ENCODE assay signal across 13 cellular contexts in genomic region chr7:139699640-139700504, GRCh38.
DNase-seq lines count a peak whose midpoint lies in the region; ATAC-seq, FAIRE-seq and TF ChIP-seq lines count a peak whose summit lies in the region.
"Had no signal": no experiment of that assay in that cellular context is flagged by ENCODE, and none has a peak within 500 bp of the region (broad histone marks: within the 10 kb centered on the region; RNA-seq: fewer than 3 reads in every experiment).

No MANE protein-coding gene starts in this region.

- peak overlapping the region; percentile 48 for H3K27ac Mint-ChIP-seq in activated naive CD8-positive, alpha-beta T cell treated with anti-CD3 and anti-CD28 coated beads, Interleukin-2, amount 50 U/mL, for 24 hours
- no peak overlapping the region for H3K27ac Mint-ChIP-seq in activated naive CD8-positive, alpha-beta T cell treated with anti-CD3 and anti-CD28 coated beads for 36 hours

- 0 out of 2 replicates have a peak overlapping the region, but pooled peaks have one; percentile 23 for H2BK15ac ChIP-seq in H1 (ENCODE audit: low read length)

- no peak overlapping the region for H3K56ac ChIP-seq in H1 (replicated peaks; ENCODE audit: insufficient read length, low read depth, low read length)

- FAIRE-seq in H1 (lab: Jason Lieb, UNC) = no peak

- no peak overlapping the region for H4K91ac ChIP-seq in H1 (replicated peaks; ENCODE audit: insufficient read length, low read length)

- TF ChIP-seq POLR2A in H1 (IDR thresholded peaks at IDR 0.05; ENCODE audit: control extremely low read depth in 1 of 2, low read depth in 2 of 2, low read length in 2 of 2) = no peak

- peaks cover 2% of the 10 kb centered on the region for H3K79me1 ChIP-seq in H1 (ENCODE audit: low read depth, low read length)

- H4K5ac ChIP-seq in H1 (ENCODE audit: insufficient read length, low read depth, low read length) = no peak overlapping the region

- H2BK12ac ChIP-seq in H1 (ENCODE audit: low read depth, low read length) = no peak overlapping the region

- H2BK20ac ChIP-seq in H1 (ENCODE audit: low read length) = no peak overlapping the region

- no peak overlapping the region for H3K4ac ChIP-seq in H1 (replicated peaks; ENCODE audit: insufficient read length, low read depth, low read length)

- H3K4me2 ChIP-seq in PC-3 (ENCODE audit: low read length) = no peak overlapping the region
- H3K4me2 ChIP-seq in H1 (ENCODE audit: insufficient read depth in 1 of 2, low read depth in 2 of 2, low read length in 2 of 2) = no peak overlapping the region

- H4K8ac ChIP-seq in H1 (ENCODE audit: extremely low read depth, insufficient read depth, low read length) = no peak overlapping the region

- peak; percentile 33; the same call in 1 of the 2 replicates for TF ChIP-seq CTCF in PC-3 (conservative IDR thresholded peaks at IDR 0.05; ENCODE audit: low read depth, low read length)
- TF ChIP-seq CTCF in H1 (IDR thresholded peaks at IDR 0.05; ENCODE audit: control extremely low read depth in 1 of 3, insufficient read depth in 1 of 3, low read depth in 1 of 3, low read length in 3 of 3) = peak; percentile 56 to 77 (median 75)

- POLR2A ChIA-PET in PC-3 (lab: Charles Lee; ENCODE audit: unreplicated experiment) (no interaction called here), H1 (lab: Charles Lee; ENCODE audit: partially characterized antibody) (no interaction called here)

- WGBS in H1 (ENCODE audit: extremely low coverage in 1 of 2, insufficient coverage in 1 of 2, insufficient read length in 1 of 2, insufficient replicate concordance in 2 of 2, low coverage in 1 of 2, low lambda C conversion rate in 2 of 2, missing lambda C conversion rate in 1 of 2), 2 experiments = 76% methylated on average over 18 of the region's 18 CpGs; no CpG with 5 or more reads in 1 of the 2 experiments

- BruUV-seq in PC-3 (replicated peaks; lab: Mats Ljungman, UMichigan) = no TSS peak

- H3K4me3 ChIP-seq in PC-3 (ENCODE audit: low read length) = no peak overlapping the region
- no peak overlapping the region for H3K4me3 ChIP-seq in H1 (ENCODE audit: extremely low read depth in 1 of 4, insufficient read depth in 2 of 4, low read depth in 3 of 4, low read length in 4 of 4)
- H3K4me3 ChIP-seq: tibial nerve had no signal

- DNase-seq in activated naive CD8-positive, alpha-beta T cell treated with anti-CD3 and anti-CD28 coated beads, Interleukin-2, amount 50 U/mL, for 24 hours = peak; percentile 28
- DNase-seq in activated naive CD8-positive, alpha-beta T cell treated with anti-CD3 and anti-CD28 coated beads for 36 hours = no peak
- DNase-seq in PC-3 = no peak
- DNase-seq in H1 (ENCODE audit: low read depth in 1 of 2, low spot score in 2 of 2) = no peak
- DNase-seq in NCI-H748 treated with DMSO at 0.1 percent for 48 hours (lab: John Stamatoyannopoulos, UW) = no peak
- DNase-seq in SW 1271 (lab: John Stamatoyannopoulos, UW) = no peak
- DNase-seq: effector memory CD8-positive, alpha-beta T cell; glutamatergic neuron; RPMI8226 had no signal

- H3K36me3 ChIP-seq in PC-3 (ENCODE audit: low read depth, low read length) = peaks cover 46% of the 10 kb centered on the region
- H3K36me3 ChIP-seq in H1 (ENCODE audit: control insufficient read depth in 2 of 4, insufficient read depth in 4 of 4, low read length in 3 of 4) = no peaks in the 10 kb centered on the region

- H3K18ac ChIP-seq in H1 (ENCODE audit: extremely low read depth, low read length) = no peak overlapping the region

- H3K9me2 ChIP-seq in PC-3 (replicated peaks; ENCODE audit: low read length) = no peaks in the 10 kb centered on the region

- H3K27ac ChIP-seq in PC-3 (ENCODE audit: low read length) = no peak overlapping the region
- H3K27ac ChIP-seq in H1 (ENCODE audit: low read depth, low read length) = no peak overlapping the region; the same call in 1 of the 2 replicates
- H3K27ac ChIP-seq in temporal lobe (ENCODE audit: low read depth, low read length) = peak overlapping the region; percentile 75
- H3K27ac ChIP-seq: tibial nerve had no signal

- H3K9me3 ChIP-seq in PC-3 (ENCODE audit: low read length) (no peaks in the 10 kb centered on the region), H1 (ENCODE audit: insufficient read depth in 2 of 2, low read depth in 1 of 2, low read length in 1 of 2) (no peaks in the 10 kb centered on the region)
- H3K9me3 ChIP-seq: tibial nerve had no signal

- 0 out of 2 replicates have a peak overlapping the region, but pooled peaks have one; percentile 11 for H2BK5ac ChIP-seq in H1 (ENCODE audit: low read depth, low read length)

- H3K14ac ChIP-seq in H1 (ENCODE audit: insufficient read length) = no peak overlapping the region

- no peaks in the 10 kb centered on the region for H3K9me3 Mint-ChIP-seq in activated naive CD8-positive, alpha-beta T cell treated with anti-CD3 and anti-CD28 coated beads, Interleukin-2, amount 50 U/mL, for 24 hours
- no peaks in the 10 kb centered on the region for H3K9me3 Mint-ChIP-seq in activated naive CD8-positive, alpha-beta T cell treated with anti-CD3 and anti-CD28 coated beads for 36 hours
- H3K9me3 Mint-ChIP-seq: effector memory CD8-positive, alpha-beta T cell had no signal

- no peak overlapping the region for H2BK120ac ChIP-seq in H1 (replicated peaks; ENCODE audit: low read depth, low read length)

- H3K4me1 Mint-ChIP-seq in activated naive CD8-positive, alpha-beta T cell treated with anti-CD3 and anti-CD28 coated beads, Interleukin-2, amount 50 U/mL, for 24 hours = peaks cover 34% of the 10 kb centered on the region
- H3K4me1 Mint-ChIP-seq in activated naive CD8-positive, alpha-beta T cell treated with anti-CD3 and anti-CD28 coated beads for 36 hours = peaks cover 24% of the 10 kb centered on the region

- no peaks in the 10 kb centered on the region for H3K27me3 Mint-ChIP-seq in activated naive CD8-positive, alpha-beta T cell treated with anti-CD3 and anti-CD28 coated beads, Interleukin-2, amount 50 U/mL, for 24 hours
- H3K27me3 Mint-ChIP-seq in activated naive CD8-positive, alpha-beta T cell treated with anti-CD3 and anti-CD28 coated beads for 36 hours = no peaks in the 10 kb centered on the region
- H3K27me3 Mint-ChIP-seq: effector memory CD8-positive, alpha-beta T cell had no signal

- H3K27me3 ChIP-seq in PC-3 (ENCODE audit: low read length) = no peaks in the 10 kb centered on the region
- no peaks in the 10 kb centered on the region for H3K27me3 ChIP-seq in H1 (replicated peaks in 1 of 4; ENCODE audit: control insufficient read depth in 3 of 4, extremely low read depth in 1 of 4, insufficient read depth in 3 of 4, low read length in 3 of 4)
- H3K27me3 ChIP-seq: tibial nerve had no signal

- H3K23me2 ChIP-seq in H1 (ENCODE audit: low read depth, low read length) = peaks cover 9% of the 10 kb centered on the region; the same call in 1 of the 2 replicates

- no peak for TF ChIP-seq EP300 in H1 (IDR thresholded peaks at IDR 0.05; ENCODE audit: borderline replicate concordance in 1 of 2, low read depth in 2 of 2, low read length in 2 of 2)

- intact Hi-C loops in PC-3 (cut with micrococcal nuclease) = no loop called here

- H4K20me1 ChIP-seq in PC-3 (ENCODE audit: low read length) (peaks cover 9% of the 10 kb centered on the region), H1 (replicated peaks in 1 of 2; ENCODE audit: control insufficient read depth in 1 of 2, insufficient read depth in 2 of 2, low read length in 2 of 2) (peaks cover 0 to 5% of the 10 kb centered on the region in 2 experiments)

- H3K9ac ChIP-seq in PC-3 (ENCODE audit: low read length) (no peak overlapping the region), H1 (replicated peaks in 1 of 4; ENCODE audit: extremely low read depth in 1 of 4, low read depth in 3 of 4, low read length in 3 of 4) (no peak overlapping the region)

- H3F3A ChIP-seq in PC-3 (ENCODE audit: low read length, unreplicated experiment) = no peaks in the 10 kb centered on the region

- H3K4me1 ChIP-seq in PC-3 (ENCODE audit: insufficient read depth, low read length) (no peaks in the 10 kb centered on the region; the same call in 1 of the 2 replicates), H1 (replicated peaks in 1 of 4; ENCODE audit: control insufficient read depth in 3 of 4, insufficient read depth in 4 of 4, low read length in 3 of 4) (peaks cover 3 to 12% (median 7%) of the 10 kb centered on the region in 4 experiments)

- peaks cover 14% of the 10 kb centered on the region for H3K36me3 Mint-ChIP-seq in activated naive CD8-positive, alpha-beta T cell treated with anti-CD3 and anti-CD28 coated beads, Interleukin-2, amount 50 U/mL, for 24 hours (ENCODE audit: low read depth)
- H3K36me3 Mint-ChIP-seq in activated naive CD8-positive, alpha-beta T cell treated with anti-CD3 and anti-CD28 coated beads for 36 hours = peaks cover 3% of the 10 kb centered on the region

- H3K4me3 Mint-ChIP-seq in activated naive CD8-positive, alpha-beta T cell treated with anti-CD3 and anti-CD28 coated beads, Interleukin-2, amount 50 U/mL, for 24 hours = no peak overlapping the region
- no peak overlapping the region for H3K4me3 Mint-ChIP-seq in activated naive CD8-positive, alpha-beta T cell treated with anti-CD3 and anti-CD28 coated beads for 36 hours
- H3K4me3 Mint-ChIP-seq: CD14-positive monocyte; effector memory CD8-positive, alpha-beta T cell had no signal

- H2AK5ac ChIP-seq in H1 (ENCODE audit: low read depth, low read length) = no peak overlapping the region

- H2AFZ ChIP-seq in PC-3 (ENCODE audit: low read length) = no peak overlapping the region
- H2AFZ ChIP-seq in H1 (ENCODE audit: low read length) = no peak overlapping the region

- H3K23ac ChIP-seq in H1 (ENCODE audit: insufficient read length) = no peak overlapping the region

- peak; percentile 38 to 61; a peak in 3 of 4 replicates for TF ChIP-seq RAD21 in H1 (IDR thresholded peaks at IDR 0.05 in 1 of 2, conservative IDR thresholded peaks at IDR 0.05 in 1 of 2; ENCODE audit: low read depth in 2 of 2, low read length in 2 of 2)

- CTCF ChIA-PET in PC-3 (lab: Charles Lee) (no interaction called here), H1 (lab: Charles Lee; ENCODE audit: partially characterized antibody) (interaction anchor here (0.6 to 2.4 kb wide), 12 partner anchors 8 to 1039 kb away, joined by 3 to 10 read pairs (median 4); no protein-coding TSS in a partner anchor)

- H3K79me2 ChIP-seq in PC-3 (ENCODE audit: low read length) = peaks cover 98% of the 10 kb centered on the region
- H3K79me2 ChIP-seq in H1 (ENCODE audit: control insufficient read depth in 1 of 2, insufficient read depth in 2 of 2, low read length in 2 of 2) = no peaks in the 10 kb centered on the region

- ATAC-seq in activated naive CD8-positive, alpha-beta T cell treated with anti-CD3 and anti-CD28 coated beads, Interleukin-2, amount 50 U/mL, for 24 hours = peak; percentile 35
- ATAC-seq in PC-3 (no peak), GM19351 (IDR thresholded peaks at IDR 0.05; ENCODE audit: unreplicated experiment) (no peak)
- ATAC-seq: effector memory CD8-positive, alpha-beta T cell had no signal

TF ChIP-seq in H1, 55 proteins besides CTCF, POLR2A, EP300 and RAD21 (continues in another document):
- TF ChIP-seq MAX (IDR thresholded peaks at IDR 0.05) (peak; percentile 47; the same call in 1 of the 2 replicates), CHD2 (IDR thresholded peaks at IDR 0.05; ENCODE audit: low read length) (peak; percentile 62; the same call in 1 of the 2 replicates)
